8 cellular contexts compared by ENCODE assay signal in the genomic region with DNA sequence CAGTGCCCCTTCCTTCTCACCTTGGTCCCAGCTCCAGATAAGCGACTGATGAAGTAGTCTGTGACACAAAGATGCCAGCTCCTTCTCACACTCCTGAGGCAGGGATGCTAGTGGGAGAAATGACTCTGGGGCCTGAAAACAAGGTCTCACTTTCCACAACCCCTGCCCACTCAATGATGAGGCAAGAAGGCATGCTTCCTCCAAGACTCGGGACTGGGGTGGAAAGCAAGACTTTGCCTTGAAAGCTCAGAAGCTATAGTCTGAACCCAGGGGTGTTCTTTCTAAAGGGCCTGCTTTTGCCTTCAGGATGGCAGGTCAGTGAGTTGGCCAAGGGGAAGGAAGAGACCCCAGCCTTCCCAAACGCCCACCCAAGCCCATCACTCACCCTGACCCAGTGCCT. TPM values are rescaled to one million over a fixed set of nuclear protein-coding genes. Genes with fewer than 3 reads are reported as not detected.
DNase-seq lines count a peak whose midpoint lies in the region; ATAC-seq and TF ChIP-seq lines count a peak whose summit lies in the region.

No MANE protein-coding gene starts in this region.

- intact Hi-C loops in dendritic cell treated with granulocyte-macrophage colony-stimulating factor and Interleukin-4, amounts not matched to agents 40 ng/mL and 50 ng/mL, for 4 days (cut with micrococcal nuclease) = no loop called here
- intact Hi-C loops in posterior vena cava (cut with DNase I) = loop anchor here (5.0 kb wide), 2 partner anchors 101 to 106 kb away; no protein-coding TSS in a partner anchor

- peaks cover 57% of the 10 kb centered on the region for H3K4me1 Mint-ChIP-seq in dendritic cell treated with granulocyte-macrophage colony-stimulating factor and Interleukin-4, amounts not matched to agents 40 ng/mL and 50 ng/mL, for 4 days (ENCODE audit: low read depth)
- peaks cover 16 to 49% (median 35%) of the 10 kb centered on the region in 4 donors for H3K4me1 Mint-ChIP-seq in naive thymus-derived CD8-positive, alpha-beta T cell

- ATAC-seq in naive thymus-derived CD8-positive, alpha-beta T cell = no peak
- no peak for ATAC-seq in HG02759 (IDR thresholded peaks at IDR 0.05; ENCODE audit: unreplicated experiment)

- peak overlapping the region; percentile 97 for H3K4me2 ChIP-seq in KMS-11

- H3K36me3 Mint-ChIP-seq in dendritic cell treated with granulocyte-macrophage colony-stimulating factor and Interleukin-4, amounts not matched to agents 40 ng/mL and 50 ng/mL, for 4 days (ENCODE audit: low read depth) = peaks cover 70% of the 10 kb centered on the region
- H3K36me3 Mint-ChIP-seq in naive thymus-derived CD8-positive, alpha-beta T cell = peaks cover 0 to 49% (median 7%) of the 10 kb centered on the region in 3 donors

- POLR2A ChIA-PET in AG04450 (lab: Yijun Ruan, JAX) = interaction anchor here (1.1 to 2.8 kb wide), 6 partner anchors 9 to 72 kb away, joined by 3 to 16 read pairs (median 6); partner anchors contain the start of genes AUP1, HTRA2, INO80B and LOXL3
- POLR2A ChIA-PET in naive thymus-derived CD8-positive, alpha-beta T cell (lab: Charles Lee) = interaction anchor here (0.6 to 5.4 kb wide), 8 partner anchors 8 to 42 kb away, joined by 3 to 159 read pairs (median 12); partner anchors contain the start of genes INO80B, MOGS, MRPL53 and PCGF1

- peak overlapping the region; percentile 90; the same call in 1 of the 2 replicates for H3K9ac ChIP-seq in KMS-11

- peak overlapping the region; percentile 21 for H3K27ac ChIP-seq in AG04450 (ENCODE audit: low read depth, low read length)
- H3K27ac ChIP-seq in KMS-11 = no peak overlapping the region

- TF ChIP-seq CTCF in AG04450 (IDR thresholded peaks at IDR 0.05; ENCODE audit: low read depth, low read length) (no peak), KMS-11 (conservative IDR thresholded peaks at IDR 0.05; ENCODE audit: low read depth, low read length) (no peak)

- H3K4me3 ChIP-seq in AG04450 (ENCODE audit: low read depth, low read length) (peak overlapping the region; percentile 99), KMS-11 (IDR thresholded peaks at IDR 0.05; ENCODE audit: insufficient read depth, low read depth, low read length) (no peak overlapping the region)

- peaks cover 18% of the 10 kb centered on the region for H3K79me2 ChIP-seq in KMS-11 (ENCODE audit: insufficient read depth, low read depth)

- H3K27me3 ChIP-seq in AG04450 (ENCODE audit: control insufficient read depth, insufficient read depth, low read length) (no peaks in the 10 kb centered on the region), KMS-11 (ENCODE audit: insufficient read depth, low read depth) (no peaks in the 10 kb centered on the region)

- peaks cover 15% of the 10 kb centered on the region for H3K4me1 ChIP-seq in KMS-11 (ENCODE audit: low read depth, poor library complexity, severe bottlenecking)

- H3K36me3 ChIP-seq in KMS-11 (ENCODE audit: insufficient read depth) = no peaks in the 10 kb centered on the region

- H2AFZ ChIP-seq in KMS-11 (ENCODE audit: low read depth) = no peak overlapping the region; the same call in 1 of the 2 replicates

- CTCF ChIA-PET in AG04450 (lab: Charles Lee) = interaction anchor here (1.5 to 12.6 kb wide), 3 partner anchors 23 to 106 kb away, joined by 4 to 174 read pairs (median 11); no protein-coding TSS in a partner anchor

- H3K27me3 Mint-ChIP-seq in dendritic cell treated with granulocyte-macrophage colony-stimulating factor and Interleukin-4, amounts not matched to agents 40 ng/mL and 50 ng/mL, for 4 days = no peaks in the 10 kb centered on the region
- H3K27me3 Mint-ChIP-seq in naive thymus-derived CD8-positive, alpha-beta T cell = no peaks in the 10 kb centered on the region

- no peaks in the 10 kb centered on the region for H3K9me3 Mint-ChIP-seq in dendritic cell treated with granulocyte-macrophage colony-stimulating factor and Interleukin-4, amounts not matched to agents 40 ng/mL and 50 ng/mL, for 4 days
- H3K9me3 Mint-ChIP-seq in naive thymus-derived CD8-positive, alpha-beta T cell = no peaks in the 10 kb centered on the region

- DNase-seq in AG04450 (ENCODE audit: low read depth, low spot score) (no peak), posterior vena cava (ENCODE audit: low spot score) (no peak), NCI-H2029 (lab: John Stamatoyannopoulos, UW) (no peak), SIG-M5 treated with dmso at 0.1 percent for 504 hours (lab: John Stamatoyannopoulos, UW; ENCODE audit: unreplicated experiment) (no peak)
- no peak for DNase-seq in naive thymus-derived CD8-positive, alpha-beta T cell

- peak overlapping the region; percentile 89 for H3K27ac Mint-ChIP-seq in dendritic cell treated with granulocyte-macrophage colony-stimulating factor and Interleukin-4, amounts not matched to agents 40 ng/mL and 50 ng/mL, for 4 days
- H3K27ac Mint-ChIP-seq in naive thymus-derived CD8-positive, alpha-beta T cell = peak overlapping the region in 7 of 10 donors; percentile 20 to 100 (median 56)

- no peaks in the 10 kb centered on the region; the same call in 1 of the 2 replicates for H3K9me3 ChIP-seq in AG04450 (ENCODE audit: control insufficient read depth, insufficient read depth, low read length)

- peak overlapping the region; percentile 97 for H3K4me3 Mint-ChIP-seq in dendritic cell treated with granulocyte-macrophage colony-stimulating factor and Interleukin-4, amounts not matched to agents 40 ng/mL and 50 ng/mL, for 4 days
- H3K4me3 Mint-ChIP-seq in naive thymus-derived CD8-positive, alpha-beta T cell = peak overlapping the region; percentile 67 to 100 (median 100)

- no peaks in the 10 kb centered on the region for H4K20me1 ChIP-seq in KMS-11 (ENCODE audit: insufficient read depth)

RNA-seq across cellular contexts. Expression of gene CCDC142, which starts 1.4 kb away (rescaled TPM):
- 4.5 and 4.6 TPM in 2 replicates for polyA plus RNA-seq in AG04450 (2011; rRNA removed)
- polyA minus RNA-seq in AG04450 (2011; rRNA and poly(A)+ RNA removed) = 21.2 and 25.0 TPM in 2 replicates
- total RNA-seq in naive thymus-derived CD8-positive, alpha-beta T cell = 10 to 100 TPM; 61.4 to 67.4 TPM
- 10 to 100 TPM in 2 of 3 donors, 1 to 10 TPM in 1; 7.8 to 15.5 (median 14.6) TPM for polyA plus RNA-seq in naive thymus-derived CD8-positive, alpha-beta T cell
- total RNA-seq in posterior vena cava = 10 to 100 TPM in 1 of 2 donors, 1 to 10 TPM in 1; 9.9 to 11.2 TPM

RNA-seq across cellular contexts. Expression of gene TTC31, which starts 1.4 kb away (rescaled TPM):
- 16.4 and 17.7 TPM in 2 replicates for polyA plus RNA-seq in AG04450 (2011; rRNA removed)
- polyA minus RNA-seq in AG04450 (2011; rRNA and poly(A)+ RNA removed) = 18.3 TPM in 2 replicates
- 10 to 100 TPM; 43.8 to 52.1 TPM for total RNA-seq in naive thymus-derived CD8-positive, alpha-beta T cell
- polyA plus RNA-seq in naive thymus-derived CD8-positive, alpha-beta T cell = 10 to 100 TPM; 18.9 to 21.1 (median 21.1) TPM
- 10 to 100 TPM; 13.2 to 15.0 TPM for total RNA-seq in posterior vena cava

RNA-seq across cellular contexts. Expression of gene MRPL53, which starts 9.0 kb away (rescaled TPM):
- polyA plus RNA-seq in AG04450 (2011; rRNA removed) = 25.9 and 32.8 TPM in 2 replicates
- 15.9 and 20.3 TPM in 2 replicates for polyA minus RNA-seq in AG04450 (2011; rRNA and poly(A)+ RNA removed)
- total RNA-seq in naive thymus-derived CD8-positive, alpha-beta T cell = 10 to 100 TPM; 72.0 to 81.4 TPM
- 100 to 1,000 TPM; 148 to 171 (median 154) TPM for polyA plus RNA-seq in naive thymus-derived CD8-positive, alpha-beta T cell
- 10 to 100 TPM; 47.1 to 53.2 TPM for total RNA-seq in posterior vena cava

RNA-seq across cellular contexts. Expression of gene MOGS, which starts 16.2 kb away (rescaled TPM):
- 32.8 and 38.0 TPM in 2 replicates for polyA plus RNA-seq in AG04450 (2011; rRNA removed)
- 41.8 and 50.6 TPM in 2 replicates for polyA minus RNA-seq in AG04450 (2011; rRNA and poly(A)+ RNA removed)
- 10 to 100 TPM; 77.0 to 78.6 TPM for total RNA-seq in naive thymus-derived CD8-positive, alpha-beta T cell
- polyA plus RNA-seq in naive thymus-derived CD8-positive, alpha-beta T cell = 10 to 100 TPM; 25.6 to 31.8 (median 29.8) TPM
- total RNA-seq in posterior vena cava = 10 to 100 TPM; 25.1 to 30.2 TPM

RNA-seq across cellular contexts. Expression of gene LBX2, which starts 18.0 kb away (rescaled TPM):
- polyA plus RNA-seq in AG04450 (2011; rRNA removed) = 0.76 and 0.86 TPM in 2 replicates
- polyA minus RNA-seq in AG04450 (2011; rRNA and poly(A)+ RNA removed) = 0.37 and 0.48 TPM in 2 replicates
- not detected for total RNA-seq in naive thymus-derived CD8-positive, alpha-beta T cell
- not detected for polyA plus RNA-seq in naive thymus-derived CD8-positive, alpha-beta T cell
- total RNA-seq in posterior vena cava = 1 to 10 TPM in 1 of 2 donors, not detected in 1; 1.5 TPM

Comparison
In these comparisons a context has a peak if more than half of its experiments do, and no peak if none do; other contexts are left out.
1. RNA of gene CCDC142, which starts 1.4 kb away (total RNA-seq): 61.4 to 67.4 TPM in naive thymus-derived CD8-positive, alpha-beta T cell; 9.9 to 11.2 TPM in posterior vena cava; every median in the first group is over 4 times any median in the second.